8 cellular contexts compared by ENCODE assay signal in the genomic region with DNA sequence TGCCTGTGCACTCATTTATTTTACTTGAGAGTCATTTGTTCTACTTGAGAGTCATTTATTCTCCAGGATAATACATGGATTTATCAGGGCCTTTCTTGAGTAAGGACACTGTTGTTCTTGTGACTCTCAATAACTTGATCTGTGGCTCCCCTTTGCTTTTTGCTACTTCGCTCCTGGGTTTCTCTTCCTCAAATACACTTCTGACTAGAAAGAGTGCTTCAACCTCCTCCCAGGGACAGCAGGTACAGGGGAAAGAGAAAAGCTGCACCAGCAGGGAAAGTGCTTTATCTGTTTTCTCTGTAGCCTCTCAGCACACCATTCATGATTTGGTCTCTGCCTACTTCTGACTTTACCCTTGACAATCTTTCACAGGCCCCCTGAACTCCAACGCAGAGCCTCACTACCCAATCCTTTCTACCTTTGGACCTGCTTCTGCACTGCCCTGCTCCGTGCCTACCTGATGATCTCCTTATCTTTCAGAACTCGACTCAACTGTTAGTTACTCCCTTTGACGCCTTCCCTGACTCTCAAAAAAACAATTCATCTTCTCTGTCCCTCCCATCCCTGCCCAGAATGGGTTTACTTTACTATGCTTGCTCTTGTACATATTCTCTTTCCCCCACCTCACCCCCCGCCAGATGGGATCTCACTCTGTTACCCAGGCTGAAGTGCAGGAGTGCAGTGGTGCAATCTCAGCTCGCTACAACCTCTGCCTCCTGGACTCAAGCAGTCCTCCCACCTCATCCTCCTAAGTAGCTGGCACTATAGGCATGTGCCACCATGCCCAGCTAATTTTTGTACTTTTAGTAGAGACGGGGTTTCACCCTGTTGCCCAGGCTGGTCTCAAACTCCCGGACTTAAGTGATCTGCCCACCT. TPM values are rescaled to one million over a fixed set of nuclear protein-coding genes. Genes with fewer than 3 reads are reported as not detected.
DNase-seq lines count a peak whose midpoint lies in the region; ATAC-seq, FAIRE-seq and TF ChIP-seq lines count a peak whose summit lies in the region.

No MANE protein-coding gene starts in this region.

- H3K4me1 ChIP-seq in HepG2 (ENCODE audit: insufficient read depth, low read length) (peaks cover 87% of the 10 kb centered on the region), right lobe of liver (peaks cover 0 to 14% (median 0%) of the 10 kb centered on the region in 4 donors), spleen (peaks cover 6 to 17% (median 12%) of the 10 kb centered on the region in 6 donors)

- POLR2A ChIA-PET in HepG2 (lab: Yijun Ruan, JAX) = interaction anchor here (1.0 to 2.2 kb wide), 8 partner anchors 15 to 215 kb away, joined by 5 to 14 read pairs (median 8); a partner anchor contains a TSS

- no peak for TF ChIP-seq POLR2A in HepG2 (IDR thresholded peaks at IDR 0.05; ENCODE audit: insufficient read depth in 1 of 2, low read depth in 2 of 2, low read length in 2 of 2)
- TF ChIP-seq POLR2A in right lobe of liver (IDR thresholded peaks at IDR 0.05) = no peak
- TF ChIP-seq POLR2A in spleen (IDR thresholded peaks at IDR 0.05) = no peak

- no TSS peak for BruUV-seq in HepG2 (replicated peaks; lab: Mats Ljungman, UMichigan)

- H2AFZ ChIP-seq in HepG2 (ENCODE audit: low read length) = peak overlapping the region; percentile 37

- TF ChIP-seq CTCF in HepG2 (CRISPR knock-in tag; IDR thresholded peaks at IDR 0.05) = no peak
- TF ChIP-seq CTCF in right lobe of liver (IDR thresholded peaks at IDR 0.05) = no peak
- TF ChIP-seq CTCF in coronary artery (IDR thresholded peaks at IDR 0.05) = no peak
- TF ChIP-seq CTCF in spleen (IDR thresholded peaks at IDR 0.05 in 8 of 11, conservative IDR thresholded peaks at IDR 0.05 in 3 of 11) = no peak

- intact Hi-C loops in HepG2 (cut with micrococcal nuclease; ENCODE audit: unreplicated experiment) (no loop called here), right lobe of liver (cut with DNase I) (no loop called here), left cardiac atrium (cut with DNase I) (no loop called here), spleen (cut with DNase I; ENCODE audit: low total_unique reads) (loop anchor here (2.0 kb wide), 1 partner anchor 37 kb away; no protein-coding TSS in a partner anchor)

- H3K27me3 ChIP-seq in HepG2 (ENCODE audit: control insufficient read depth in 1 of 2, insufficient read depth in 2 of 2, low read length in 2 of 2) = no peaks in the 10 kb centered on the region
- H3K27me3 ChIP-seq in right lobe of liver = no peaks in the 10 kb centered on the region
- H3K27me3 ChIP-seq in spleen (replicated peaks in 1 of 7) = peaks cover 0 to 23% (median 0%) of the 10 kb centered on the region in 7 donors

- H3K4me3 ChIP-seq in HepG2 (replicated peaks in 1 of 3; ENCODE audit: insufficient read depth in 1 of 3, low read depth in 2 of 3, low read length in 3 of 3) (peak overlapping the region in 2 of 3 experiments; percentile 24 to 53; a peak in 4 of 6 replicates), right lobe of liver (no peak overlapping the region), coronary artery (peak overlapping the region; percentile 17), spleen (peak overlapping the region in 4 of 8 donors; percentile 9 to 58 (median 18))
- H3K4me3 ChIP-seq in Jurkat, Clone E6-1 (ENCODE audit: low read length) = peak overlapping the region; percentile 33

- DNase-seq in HepG2 (ENCODE audit: low spot score) (peak; percentile 61), right lobe of liver (no peak), coronary artery (ENCODE audit: low spot score) (no peak), NCI-H2171 treated with DMSO at 0.1 percent for 48 hours (lab: John Stamatoyannopoulos, UW) (no peak), left cardiac atrium (no peak), spleen (no peak), hippocampal formation (lab: John Stamatoyannopoulos, UW) (no peak)
- DNase-seq in Jurkat, Clone E6-1 (ENCODE audit: low read depth, low spot score) = no peak

- H4K20me1 ChIP-seq in HepG2 (ENCODE audit: insufficient read depth, low read length) = no peaks in the 10 kb centered on the region

- peak overlapping the region; percentile 78 for H3K4me2 ChIP-seq in HepG2 (ENCODE audit: low read depth, low read length)

- TF ChIP-seq EP300 in HepG2 (IDR thresholded peaks at IDR 0.05; ENCODE audit: low read depth in 2 of 2, low read length in 2 of 2) (no peak; a peak in 1 of 4 replicates), HepG2 (CRISPR knock-in tag; IDR thresholded peaks at IDR 0.05; ENCODE audit: borderline replicate concordance) (no peak)

- H3K27ac ChIP-seq in HepG2 (ENCODE audit: extremely low read length, insufficient read depth, low read length) = peak overlapping the region; percentile 64
- no peak overlapping the region for H3K27ac ChIP-seq in right lobe of liver
- no peak overlapping the region for H3K27ac ChIP-seq in coronary artery
- H3K27ac ChIP-seq in spleen = no peak overlapping the region

- peak overlapping the region; percentile 48 for H3K9ac ChIP-seq in HepG2 (ENCODE audit: insufficient read depth, low read depth, low read length)

- TF ChIP-seq RAD21 in HepG2 (CRISPR knock-in tag; IDR thresholded peaks at IDR 0.05) = no peak

- peak; percentile 72 for FAIRE-seq in HepG2 (lab: Jason Lieb, UNC)

- no peaks in the 10 kb centered on the region for H3K79me2 ChIP-seq in HepG2 (ENCODE audit: insufficient read depth, low read length)

- H3K36me3 ChIP-seq in HepG2 (replicated peaks in 1 of 2; ENCODE audit: control insufficient read depth in 1 of 2, insufficient read depth in 2 of 2, low read length in 2 of 2) = peaks cover 0 to under 1% of the 10 kb centered on the region in 2 experiments; a peak in 1 of 5 replicates
- no peaks in the 10 kb centered on the region for H3K36me3 ChIP-seq in right lobe of liver
- no peaks in the 10 kb centered on the region for H3K36me3 ChIP-seq in spleen

- in situ Hi-C loops in HepG2 (cut with HindIII; ENCODE audit: extremely low pct_ligation_motif_present, low pct_unique_long_range_greater_than_20kb) = loop anchor here (5.0 kb wide), 1 partner anchor 35 kb away; a partner anchor contains a TSS

- WGBS in HepG2 (ENCODE audit: low lambda C conversion rate) = 24% methylated on average over 9 of the region's 9 CpGs
- 60% methylated on average over 8 of the region's 9 CpGs for WGBS in right lobe of liver (ENCODE audit: insufficient coverage, low coverage, low lambda C conversion rate, missing lambda C conversion rate)
- WGBS in spleen, 5 donors = 66 to 80% (median 70%) methylated on average over 9 of the region's 9 CpGs

- ATAC-seq in HepG2 (peak; percentile 69), right lobe of liver (no peak), left cardiac atrium (no peak)

- no peaks in the 10 kb centered on the region for H3K9me3 ChIP-seq in HepG2 (ENCODE audit: low read length)
- no peaks in the 10 kb centered on the region for H3K9me3 ChIP-seq in right lobe of liver
- H3K9me3 ChIP-seq in spleen = no peaks in the 10 kb centered on the region

- CTCF ChIA-PET in HepG2 (lab: Yijun Ruan, JAX; ENCODE audit: low intra/inter-chr PET ratio, low total read pairs) = interaction anchor here (2.0 to 4.4 kb wide), 3 partner anchors 32 to 38 kb away, joined by 7 to 29 read pairs (median 11); no protein-coding TSS in a partner anchor

RNA-seq across cellular contexts. Expression of a gene that starts 15.6 kb away (rescaled TPM):
- total RNA-seq in HepG2 (2016; rRNA removed; fragmentation: Illumina TruSeq; extraction: Trizol) (2.9 and 4.6 TPM in 2 replicates), right lobe of liver (1 to 10 TPM; 3.3 to 4.7 (median 3.9) TPM), left cardiac atrium (1 to 10 TPM; 3.3 to 3.4 TPM), spleen (1 to 10 TPM; 4.2 to 8.5 (median 6.8) TPM)
- 0.53 and 0.61 TPM in 2 replicates for total RNA-seq in HepG2 (2016; cell fraction: cytosol; rRNA removed; fragmentation: Illumina TruSeq; extraction: Trizol; ENCODE audit: low read depth)
- 2.7 and 4.5 TPM in 2 replicates for total RNA-seq in HepG2 (2016; cell fraction: insoluble cytoplasmic fraction; rRNA removed; fragmentation: Illumina TruSeq; extraction: Trizol)
- 1.7 and 2.0 TPM in 2 replicates for total RNA-seq in HepG2 (2016; cell fraction: membrane; rRNA removed; fragmentation: Illumina TruSeq; extraction: Trizol)
- 4.9 and 5.7 TPM in 2 replicates for total RNA-seq in HepG2 (2016; cell fraction: nucleus; rRNA removed; fragmentation: Illumina TruSeq; extraction: Trizol)
- polyA plus RNA-seq in HepG2 (2011; rRNA removed) (3.4 TPM in 2 replicates), spleen (1 to 10 TPM; 2.1 to 2.7 (median 2.4) TPM)
- polyA plus RNA-seq in HepG2 (2011; cell fraction: cytosol; rRNA removed) = 2.0 and 2.9 TPM in 2 replicates
- 2.3 and 3.2 TPM in 2 replicates for polyA plus RNA-seq in HepG2 (2011; cell fraction: nucleus; rRNA removed)
- 3.1 and 4.0 TPM in 2 replicates for polyA plus RNA-seq in HepG2 (2012)
- polyA plus RNA-seq in HepG2 (2016; cell fraction: cytosol; fragmentation: Illumina TruSeq; extraction: Trizol; ENCODE audit: low read depth) = 0.49 and 0.60 TPM in 2 replicates
- polyA plus RNA-seq in HepG2 (2016; cell fraction: insoluble cytoplasmic fraction; fragmentation: Illumina TruSeq; extraction: Trizol; ENCODE audit: low read depth) = 3.1 and 3.3 TPM in 2 replicates
- polyA plus RNA-seq in HepG2 (2016; cell fraction: membrane; fragmentation: Illumina TruSeq; extraction: Trizol; ENCODE audit: low read depth) = 1.3 and 1.6 TPM in 2 replicates
- polyA plus RNA-seq in HepG2 (2016; cell fraction: nucleus; fragmentation: Illumina TruSeq; extraction: Trizol; ENCODE audit: insufficient read depth, low read depth) = 7.6 and 8.5 TPM in 2 replicates
- polyA minus RNA-seq in HepG2 (2011; rRNA and poly(A)+ RNA removed; ENCODE audit: low replicate concordance) = 0.89 and 4.2 TPM in 2 replicates
- 2.1 and 2.4 TPM in 2 replicates for polyA minus RNA-seq in HepG2 (2011; cell fraction: cytosol; rRNA and poly(A)+ RNA removed)
- polyA minus RNA-seq in HepG2 (2011; cell fraction: nucleus; rRNA and poly(A)+ RNA removed) = 4.0 and 5.3 TPM in 2 replicates
- 5.4 TPM for polyA plus RNA-seq in Jurkat, Clone E6-1 (2012; ENCODE audit: insufficient read depth, insufficient read length)

RNA-seq across cellular contexts. Expression of a gene that starts 22.6 kb away (rescaled TPM):
- total RNA-seq in HepG2 (2016; rRNA removed; fragmentation: Illumina TruSeq; extraction: Trizol) = 4.1 and 4.4 TPM in 2 replicates
- total RNA-seq in HepG2 (2016; cell fraction: cytosol; rRNA removed; fragmentation: Illumina TruSeq; extraction: Trizol; ENCODE audit: low read depth) = 1.3 and 1.6 TPM in 2 replicates
- 3.2 and 4.0 TPM in 2 replicates for total RNA-seq in HepG2 (2016; cell fraction: insoluble cytoplasmic fraction; rRNA removed; fragmentation: Illumina TruSeq; extraction: Trizol)
- total RNA-seq in HepG2 (2016; cell fraction: membrane; rRNA removed; fragmentation: Illumina TruSeq; extraction: Trizol) = 3.8 and 4.4 TPM in 2 replicates
- total RNA-seq in HepG2 (2016; cell fraction: nucleus; rRNA removed; fragmentation: Illumina TruSeq; extraction: Trizol) = 8.4 and 9.2 TPM in 2 replicates
- 9.9 and 10.3 TPM in 2 replicates for polyA plus RNA-seq in HepG2 (2011; rRNA removed)
- polyA plus RNA-seq in HepG2 (2011; cell fraction: cytosol; rRNA removed) = 5.4 and 7.7 TPM in 2 replicates
- 16.5 and 20.7 TPM in 2 replicates for polyA plus RNA-seq in HepG2 (2011; cell fraction: nucleus; rRNA removed)
- 3.2 and 4.8 TPM in 2 replicates for polyA plus RNA-seq in HepG2 (2012)
- polyA plus RNA-seq in HepG2 (2016; cell fraction: cytosol; fragmentation: Illumina TruSeq; extraction: Trizol; ENCODE audit: low read depth) = 1.4 and 1.8 TPM in 2 replicates
- polyA plus RNA-seq in HepG2 (2016; cell fraction: insoluble cytoplasmic fraction; fragmentation: Illumina TruSeq; extraction: Trizol; ENCODE audit: low read depth) = 6.3 and 7.5 TPM in 2 replicates
- polyA plus RNA-seq in HepG2 (2016; cell fraction: membrane; fragmentation: Illumina TruSeq; extraction: Trizol; ENCODE audit: low read depth) = 3.7 and 3.9 TPM in 2 replicates
- 20.4 and 22.0 TPM in 2 replicates for polyA plus RNA-seq in HepG2 (2016; cell fraction: nucleus; fragmentation: Illumina TruSeq; extraction: Trizol; ENCODE audit: insufficient read depth, low read depth)
- polyA minus RNA-seq in HepG2 (2011; rRNA and poly(A)+ RNA removed; ENCODE audit: low replicate concordance) = 34.8 TPM in 1 of 2 replicates, not detected in the other
- polyA minus RNA-seq in HepG2 (2011; cell fraction: cytosol; rRNA and poly(A)+ RNA removed) = 4.8 and 5.5 TPM in 2 replicates
- polyA minus RNA-seq in HepG2 (2011; cell fraction: nucleus; rRNA and poly(A)+ RNA removed) = 6.7 and 8.1 TPM in 2 replicates
- total RNA-seq in right lobe of liver = 1 to 10 TPM in 2 of 6 experiments, under 1 TPM in 3, not detected in 1; 0.23 to 3.1 (median 0.31) TPM
- polyA plus RNA-seq in Jurkat, Clone E6-1 (2012; ENCODE audit: insufficient read depth, insufficient read length) = 0.73 TPM
- total RNA-seq in left cardiac atrium = under 1 TPM; 0.05 to 0.15 TPM
- 10 to 100 TPM in 5 of 7 donors, 1 to 10 TPM in 2; 6.5 to 30.8 (median 23.9) TPM for total RNA-seq in spleen
- 1 to 10 TPM; 3.7 to 3.9 (median 3.8) TPM for polyA plus RNA-seq in spleen

RNA-seq across cellular contexts. Expression of a gene that starts 34.0 kb away (rescaled TPM):
- total RNA-seq in HepG2 (2016; rRNA removed; fragmentation: Illumina TruSeq; extraction: Trizol) = not detected in 2 replicates
- total RNA-seq in HepG2 (2016; cell fraction: cytosol; rRNA removed; fragmentation: Illumina TruSeq; extraction: Trizol; ENCODE audit: low read depth) = not detected in 2 replicates
- total RNA-seq in HepG2 (2016; cell fraction: insoluble cytoplasmic fraction; rRNA removed; fragmentation: Illumina TruSeq; extraction: Trizol) = not detected in 2 replicates
- not detected in 2 replicates for total RNA-seq in HepG2 (2016; cell fraction: membrane; rRNA removed; fragmentation: Illumina TruSeq; extraction: Trizol)
- total RNA-seq in HepG2 (2016; cell fraction: nucleus; rRNA removed; fragmentation: Illumina TruSeq; extraction: Trizol) = not detected in 2 replicates
- polyA plus RNA-seq in HepG2 (2011; rRNA removed) = not detected in 2 replicates
- polyA plus RNA-seq in HepG2 (2011; cell fraction: cytosol; rRNA removed) = 0.01 TPM in 1 of 2 replicates, not detected in the other
- polyA plus RNA-seq in HepG2 (2011; cell fraction: nucleus; rRNA removed) = 0.03 and 0.06 TPM in 2 replicates
- polyA plus RNA-seq in HepG2 (2012) = not detected in 2 replicates
- polyA plus RNA-seq in HepG2 (2016; cell fraction: cytosol; fragmentation: Illumina TruSeq; extraction: Trizol; ENCODE audit: low read depth) = not detected in 2 replicates
- polyA plus RNA-seq in HepG2 (2016; cell fraction: insoluble cytoplasmic fraction; fragmentation: Illumina TruSeq; extraction: Trizol; ENCODE audit: low read depth) = not detected in 2 replicates
- not detected in 2 replicates for polyA plus RNA-seq in HepG2 (2016; cell fraction: membrane; fragmentation: Illumina TruSeq; extraction: Trizol; ENCODE audit: low read depth)
- not detected in 2 replicates for polyA plus RNA-seq in HepG2 (2016; cell fraction: nucleus; fragmentation: Illumina TruSeq; extraction: Trizol; ENCODE audit: insufficient read depth, low read depth)
- polyA minus RNA-seq in HepG2 (2011; rRNA and poly(A)+ RNA removed; ENCODE audit: low replicate concordance) = not detected in 2 replicates
- polyA minus RNA-seq in HepG2 (2011; cell fraction: cytosol; rRNA and poly(A)+ RNA removed) = not detected in 2 replicates
- polyA minus RNA-seq in HepG2 (2011; cell fraction: nucleus; rRNA and poly(A)+ RNA removed) = not detected in 2 replicates
- total RNA-seq in right lobe of liver = not detected
- 0.21 TPM for polyA plus RNA-seq in Jurkat, Clone E6-1 (2012; ENCODE audit: insufficient read depth, insufficient read length)
- total RNA-seq in left cardiac atrium = under 1 TPM in 1 of 2 donors, not detected in 1; 0.06 TPM
- total RNA-seq in spleen = not detected
- polyA plus RNA-seq in spleen = not detected

RNA-seq across cellular contexts. Expression of a gene that starts 51.1 kb away (rescaled TPM):
- total RNA-seq in HepG2 (2016; rRNA removed; fragmentation: Illumina TruSeq; extraction: Trizol) (8.0 and 24.0 TPM in 2 replicates), right lobe of liver (10 to 100 TPM; 27.5 to 45.7 (median 29.4) TPM), left cardiac atrium (10 to 100 TPM; 18.8 to 22.1 TPM), spleen (10 to 100 TPM; 16.8 to 28.9 (median 25.3) TPM)
- 1.8 and 1.9 TPM in 2 replicates for total RNA-seq in HepG2 (2016; cell fraction: cytosol; rRNA removed; fragmentation: Illumina TruSeq; extraction: Trizol; ENCODE audit: low read depth)
- total RNA-seq in HepG2 (2016; cell fraction: insoluble cytoplasmic fraction; rRNA removed; fragmentation: Illumina TruSeq; extraction: Trizol) = 7.7 and 25.9 TPM in 2 replicates
- total RNA-seq in HepG2 (2016; cell fraction: membrane; rRNA removed; fragmentation: Illumina TruSeq; extraction: Trizol) = 3.4 and 4.0 TPM in 2 replicates
- 24.1 and 29.5 TPM in 2 replicates for total RNA-seq in HepG2 (2016; cell fraction: nucleus; rRNA removed; fragmentation: Illumina TruSeq; extraction: Trizol)
- polyA plus RNA-seq in HepG2 (2011; rRNA removed) (41.0 and 52.1 TPM in 2 replicates), spleen (10 to 100 TPM; 15.6 to 23.1 (median 16.1) TPM)
- polyA plus RNA-seq in HepG2 (2011; cell fraction: cytosol; rRNA removed) = 36.7 and 58.5 TPM in 2 replicates
- 81.8 and 93.4 TPM in 2 replicates for polyA plus RNA-seq in HepG2 (2011; cell fraction: nucleus; rRNA removed)
- polyA plus RNA-seq in HepG2 (2012) = 24.4 and 32.1 TPM in 2 replicates
- 1.6 and 1.8 TPM in 2 replicates for polyA plus RNA-seq in HepG2 (2016; cell fraction: cytosol; fragmentation: Illumina TruSeq; extraction: Trizol; ENCODE audit: low read depth)
- 7.6 and 8.9 TPM in 2 replicates for polyA plus RNA-seq in HepG2 (2016; cell fraction: insoluble cytoplasmic fraction; fragmentation: Illumina TruSeq; extraction: Trizol; ENCODE audit: low read depth)
- polyA plus RNA-seq in HepG2 (2016; cell fraction: membrane; fragmentation: Illumina TruSeq; extraction: Trizol; ENCODE audit: low read depth) = 2.6 and 3.2 TPM in 2 replicates
- polyA plus RNA-seq in HepG2 (2016; cell fraction: nucleus; fragmentation: Illumina TruSeq; extraction: Trizol; ENCODE audit: insufficient read depth, low read depth) = 46.1 TPM in 2 replicates
- 27.5 and 60.2 TPM in 2 replicates for polyA minus RNA-seq in HepG2 (2011; rRNA and poly(A)+ RNA removed; ENCODE audit: low replicate concordance)
- 25.5 and 26.7 TPM in 2 replicates for polyA minus RNA-seq in HepG2 (2011; cell fraction: cytosol; rRNA and poly(A)+ RNA removed)
- polyA minus RNA-seq in HepG2 (2011; cell fraction: nucleus; rRNA and poly(A)+ RNA removed) = 11.6 and 14.0 TPM in 2 replicates
- polyA plus RNA-seq in Jurkat, Clone E6-1 (2012; ENCODE audit: insufficient read depth, insufficient read length) = 44.4 TPM

Comparison
In these comparisons a context has a peak if more than half of its experiments do, and no peak if none do; other contexts are left out.
1. H3K4me3 ChIP-seq: peak in HepG2 (2 of 3), Jurkat, Clone E6-1 (single experiment) and coronary artery (single experiment); none in right lobe of liver (0 of 3).